1 cellular context compared by ENCODE assay signal in genomic region chr6:137944403-137945148, GRCh38.
A peak's percentile ranks its signal among the peaks of the same experiment; 100 is the strongest.
TF ChIP-seq lines count a peak whose summit lies in the region.

No MANE protein-coding gene starts in this region.

TF ChIP-seq in HepG2, 621 proteins besides CTCF, POLR2A, EP300 and RAD21:
- TF ChIP-seq GATAD1 (CRISPR knock-in tag; IDR thresholded peaks at IDR 0.05) (0 out of 2 replicates have a peak, but pooled peaks have one; percentile 22), GATAD2A (CRISPR knock-in tag; IDR thresholded peaks at IDR 0.05) (peak; percentile 17; the same call in 1 of the 2 replicates), ZNF331 (CRISPR knock-in tag; IDR thresholded peaks at IDR 0.05) (0 out of 2 replicates have a peak, but pooled peaks have one; percentile 31), ZGPAT (CRISPR knock-in tag; IDR thresholded peaks at IDR 0.05) (peak; percentile 56; the same call in 1 of the 2 replicates), IKZF5 (CRISPR knock-in tag; IDR thresholded peaks at IDR 0.05) (peak; percentile 32; the same call in 1 of the 2 replicates), SOX5 (CRISPR knock-in tag; IDR thresholded peaks at IDR 0.05; ENCODE audit: borderline replicate concordance) (0 out of 2 replicates have a peak, but pooled peaks have one; percentile 9), XRCC5 (optimal IDR thresholded peaks at IDR 0.05; ENCODE audit: low read length) (peak; percentile 36), MLX (CRISPR knock-in tag; IDR thresholded peaks at IDR 0.05) (0 out of 2 replicates have a peak, but pooled peaks have one; percentile 15), ERF (CRISPR knock-in tag; IDR thresholded peaks at IDR 0.05) (peak; percentile 51; the same call in 1 of the 2 replicates), STAG1 (CRISPR knock-in tag; IDR thresholded peaks at IDR 0.05) (peak; percentile 92), FOXA3 (CRISPR knock-in tag; IDR thresholded peaks at IDR 0.05) (peak; percentile 12; the same call in 1 of the 2 replicates), SMC3 (IDR thresholded peaks at IDR 0.05; ENCODE audit: low read length) (peak; percentile 92; the same call in 1 of the 2 replicates), KLF16 (CRISPR knock-in tag; IDR thresholded peaks at IDR 0.05) (0 out of 4 replicates have a peak, but pooled peaks of 1 of the 2 experiments have one; percentile 20), MIER3 (CRISPR knock-in tag; IDR thresholded peaks at IDR 0.05; ENCODE audit: borderline replicate concordance) (0 out of 2 replicates have a peak, but pooled peaks have one; percentile 31), CREB1 (IDR thresholded peaks at IDR 0.05) (0 out of 2 replicates have a peak, but pooled peaks have one; percentile 6), CREB1 (CRISPR knock-in tag; IDR thresholded peaks at IDR 0.05) (0 out of 2 replicates have a peak, but pooled peaks have one; percentile 14), ZSCAN9 (CRISPR knock-in tag; IDR thresholded peaks at IDR 0.05; ENCODE audit: borderline replicate concordance) (peak; percentile 45; the same call in 1 of the 2 replicates), RXRB (CRISPR knock-in tag; IDR thresholded peaks at IDR 0.05; ENCODE audit: borderline replicate concordance) (0 out of 2 replicates have a peak, but pooled peaks have one; percentile 8), ETV5 (CRISPR knock-in tag; IDR thresholded peaks at IDR 0.05; ENCODE audit: borderline replicate concordance) (peak; percentile 20; the same call in 1 of the 2 replicates), ZNF614 (CRISPR knock-in tag; IDR thresholded peaks at IDR 0.05; ENCODE audit: borderline replicate concordance) (0 out of 2 replicates have a peak, but pooled peaks have one; percentile 48), MIXL1 (CRISPR knock-in tag; IDR thresholded peaks at IDR 0.05) (peak; percentile 78)
TF ChIP-seq in HepG2: peak in this region for 20; not testable (repeated sequence) for 601.
